9 cellular contexts compared by ENCODE assay signal in the genomic region with DNA sequence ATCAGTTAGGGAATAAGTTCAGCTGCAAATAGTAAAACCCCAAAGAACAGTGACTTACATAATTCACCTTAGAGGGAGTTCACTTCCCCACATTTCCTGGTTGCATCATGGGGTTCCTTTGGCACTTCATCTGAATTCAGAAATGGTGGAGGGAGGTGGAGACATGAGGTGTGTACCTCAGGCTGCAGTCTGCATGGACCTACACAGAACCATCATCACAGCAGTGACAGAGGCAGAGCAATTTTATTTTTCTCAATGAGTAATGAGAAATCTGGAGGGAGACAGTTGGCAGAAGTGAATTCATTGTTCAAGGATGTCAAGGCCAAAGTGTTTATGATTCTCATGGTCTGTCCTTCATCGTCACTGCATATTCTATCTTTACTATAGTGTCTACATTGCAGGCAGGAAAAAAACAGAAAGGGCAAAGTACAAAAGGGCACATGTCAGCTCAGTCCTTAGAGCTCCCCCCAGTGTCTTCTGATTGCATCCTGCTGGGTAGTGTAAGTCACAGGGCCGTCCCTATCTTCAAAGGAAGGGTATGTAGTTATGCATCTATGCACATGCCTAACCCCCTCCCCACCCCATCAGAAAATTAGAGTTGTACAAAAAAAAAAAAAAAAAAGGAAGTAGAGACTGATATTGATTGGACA.
DNase-seq lines count a peak whose midpoint lies in the region; TF ChIP-seq lines count a peak whose summit lies in the region.
"Had no signal": no experiment of that assay in that cellular context is flagged by ENCODE, and none has a peak within 500 bp of the region (broad histone marks: within the 10 kb centered on the region; RNA-seq: fewer than 3 reads in every experiment).

No MANE protein-coding gene starts in this region.

- peak; percentile 20 to 28 for DNase-seq in AML-193 (lab: John Stamatoyannopoulos, UW)
- peak; percentile 9 for DNase-seq in GM19238 (ENCODE audit: insufficient read length, low spot score)
- DNase-seq in LHCN-M2 (ENCODE audit: low read depth) = peak; percentile 7
- DNase-seq in choroid plexus epithelial cell (ENCODE audit: low read depth) = peak; percentile 4
- DNase-seq in progenitor cell of endocrine pancreas (ENCODE audit: low spot score, unreplicated experiment) = no peak
- DNase-seq in activated CD4-positive, alpha-beta T cell treated with anti-CD3 and anti-CD28 coated beads for 48 hours = no peak
- DNase-seq in tibial artery = no peak
- DNase-seq in NCI-H774 (lab: John Stamatoyannopoulos, UW) = no peak

- no peaks in the 10 kb centered on the region for H3K36me3 Mint-ChIP-seq in progenitor cell of endocrine pancreas (ENCODE audit: insufficient read depth)

- H3K4me3 Mint-ChIP-seq in progenitor cell of endocrine pancreas (ENCODE audit: low read depth) = no peak overlapping the region

- H3K4me1 ChIP-seq in tibial artery = no peaks in the 10 kb centered on the region

- no peaks in the 10 kb centered on the region for H3K36me3 ChIP-seq in tibial artery
- H3K36me3 ChIP-seq: neutrophil had no signal

- H3K4me3 ChIP-seq in choroid plexus epithelial cell (ENCODE audit: low read depth, low read length) (no peak overlapping the region), tibial artery (no peak overlapping the region)

- peaks cover 3% of the 10 kb centered on the region for H3K4me1 Mint-ChIP-seq in progenitor cell of endocrine pancreas (ENCODE audit: low read depth)

- no peaks in the 10 kb centered on the region for H3K27me3 ChIP-seq in tibial artery

- H3K27ac ChIP-seq in tibial artery = no peak overlapping the region
- H3K27ac ChIP-seq: neutrophil had no signal

- H3K27me3 Mint-ChIP-seq in progenitor cell of endocrine pancreas = no peaks in the 10 kb centered on the region

- H3K9me3 ChIP-seq in tibial artery = no peaks in the 10 kb centered on the region
- H3K9me3 ChIP-seq: neutrophil had no signal

- intact Hi-C loops in tibial artery (cut with DNase I; ENCODE audit: low total_unique reads) = no loop called here

- H3K27ac Mint-ChIP-seq in progenitor cell of endocrine pancreas = no peak overlapping the region

- TF ChIP-seq CTCF in choroid plexus epithelial cell (conservative IDR thresholded peaks at IDR 0.05; ENCODE audit: low read depth, low read length) = no peak
- peak; percentile 21 for TF ChIP-seq CTCF in progenitor cell of endocrine pancreas (IDR thresholded peaks at IDR 0.05; ENCODE audit: unreplicated experiment)
- TF ChIP-seq CTCF in tibial artery (IDR thresholded peaks at IDR 0.05) = no peak

- no peaks in the 10 kb centered on the region for H3K9me3 Mint-ChIP-seq in progenitor cell of endocrine pancreas (ENCODE audit: low read depth)

Comparison
In these comparisons a context has a peak if more than half of its experiments do, and no peak if none do; other contexts are left out.
1. DNase-seq: peak in AML-193 (2 of 2), GM19238 (single experiment), LHCN-M2 (single experiment) and choroid plexus epithelial cell (single experiment); none in progenitor cell of endocrine pancreas (single experiment), activated CD4-positive, alpha-beta T cell treated with anti-CD3 and anti-CD28 coated beads for 48 hours (single experiment), tibial artery (0 of 2) and NCI-H774 (single experiment).